1 cellular context compared by ENCODE assay signal in the genomic region with DNA sequence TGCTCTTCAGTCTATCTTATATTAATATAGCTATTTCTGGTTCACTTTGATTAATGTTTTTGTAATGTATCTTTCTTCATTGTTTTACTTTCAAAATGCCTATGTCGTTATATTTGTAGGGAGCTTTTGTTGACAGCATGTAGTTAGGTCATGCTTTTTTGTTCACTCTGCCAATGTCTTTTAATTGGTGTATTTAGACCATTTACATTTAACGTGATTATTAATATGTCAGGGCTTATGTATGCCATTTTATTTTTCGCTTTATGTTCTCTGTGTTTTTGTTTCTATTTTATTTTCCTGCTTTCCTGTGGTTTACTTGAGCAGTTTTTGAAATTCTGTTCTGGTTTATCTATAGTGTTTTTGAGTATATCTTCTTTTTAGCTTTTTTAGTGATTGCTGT.
A peak's percentile ranks its signal among the peaks of the same experiment; 100 is the strongest.
TF ChIP-seq lines count a peak whose summit lies in the region.

No MANE protein-coding gene starts in this region.

TF ChIP-seq in K562, 482 proteins besides CTCF, POLR2A, EP300 and RAD21:
- TF ChIP-seq HMG20A (CRISPR knock-in tag; conservative IDR thresholded peaks at IDR 0.05) = no peak
- TF ChIP-seq NFIX (CRISPR knock-in tag; IDR thresholded peaks at IDR 0.05; ENCODE audit: low read depth) = no peak
- peak; percentile 91 for TF ChIP-seq ZNF507 (tag; conservative IDR thresholded peaks at IDR 0.05)
